In genomic region chr16:46822270-46822669, GRCh38 we compare ENCODE assay signal across 9 cellular contexts. TPM values are rescaled to one million over a fixed set of nuclear protein-coding genes. Genes with fewer than 3 reads are reported as not detected.
DNase-seq lines count a peak whose midpoint lies in the region; ATAC-seq and TF ChIP-seq lines count a peak whose summit lies in the region.
"Had no signal": no experiment of that assay in that cellular context is flagged by ENCODE, and none has a peak within 500 bp of the region (broad histone marks: within the 10 kb centered on the region; RNA-seq: fewer than 3 reads in every experiment).

No MANE protein-coding gene starts in this region.

- H3K4me1 Mint-ChIP-seq in T-cell: peaks cover 21 to 24% (median 21%) of the 10 kb centered on the region in 3 donors

- no peaks in the 10 kb centered on the region for H3K9me3 Mint-ChIP-seq in activated naive CD4-positive, alpha-beta T cell treated with anti-CD3 and anti-CD28 coated beads, Interleukin-2, amount 50 U/mL, for 72 hours
- no peaks in the 10 kb centered on the region for H3K9me3 Mint-ChIP-seq in T-cell

- TF ChIP-seq POLR2A in tibial nerve (IDR thresholded peaks at IDR 0.05): no peak

- 39 to 48% methylated on average over 3 of the region's 3 CpGs for WGBS in tibial nerve, 2 donors

- TF ChIP-seq EP300 in tibial nerve (IDR thresholded peaks at IDR 0.05): no peak

- H3K4me1 ChIP-seq in tibial nerve: no peaks in the 10 kb centered on the region

- TF ChIP-seq CTCF in AG09309 (IDR thresholded peaks at IDR 0.05; ENCODE audit: control insufficient read depth, insufficient read depth, low read depth, low read length, missing control alignments) (no peak), tibial nerve (IDR thresholded peaks at IDR 0.05) (no peak)

- DNase-seq in AG09309 (ENCODE audit: low read depth): peak; percentile 24
- DNase-seq in activated naive CD4-positive, alpha-beta T cell treated with anti-CD3 and anti-CD28 coated beads, Interleukin-2, amount 50 U/mL, for 72 hours (ENCODE audit: low spot score in 2 of 2): peak in 1 of 2 donors; percentile 47
- DNase-seq in T-cell: no peak
- no peak for DNase-seq in tibial nerve (ENCODE audit: low spot score in 2 of 2)
- DNase-seq in activated CD8-positive, alpha-beta memory T cell treated with anti-CD3 and anti-CD28 coated beads, Interleukin-2, amount 50 U/mL, for 48 hours: no peak
- DNase-seq in NCI-H1417 treated with DMSO at 0.1 percent for 48 hours (lab: John Stamatoyannopoulos, UW): no peak
- DNase-seq: SHP77 had no signal

- no peaks in the 10 kb centered on the region for H3K27me3 ChIP-seq in tibial nerve

- ATAC-seq in GM18870 (IDR thresholded peaks at IDR 0.05; ENCODE audit: unreplicated experiment): peak; percentile 83
- peak; percentile 60 for ATAC-seq in HG02943 (IDR thresholded peaks at IDR 0.05; ENCODE audit: low read depth, unreplicated experiment)
- peak; percentile 96 to 97 for ATAC-seq in activated naive CD4-positive, alpha-beta T cell treated with anti-CD3 and anti-CD28 coated beads, Interleukin-2, amount 50 U/mL, for 72 hours
- ATAC-seq in T-cell (replicated peaks in 1 of 4): no peak

- H3K27ac ChIP-seq in tibial nerve: peak overlapping the region in 1 of 4 donors; percentile 18

- POLR2A ChIA-PET in T-cell (lab: Charles Lee): interaction anchor here in 1 of 2 donors (0.6 kb wide), 1 partner anchor 20 kb away, joined by 4 read pairs; no protein-coding TSS in a partner anchor

- H3K36me3 Mint-ChIP-seq in activated naive CD4-positive, alpha-beta T cell treated with anti-CD3 and anti-CD28 coated beads, Interleukin-2, amount 50 U/mL, for 72 hours: peaks cover 0 to 8% of the 10 kb centered on the region in 2 donors
- peaks cover 4% of the 10 kb centered on the region for H3K36me3 Mint-ChIP-seq in T-cell

- no peaks in the 10 kb centered on the region for H3K36me3 ChIP-seq in tibial nerve

- no peaks in the 10 kb centered on the region for H3K27me3 Mint-ChIP-seq in T-cell

- CTCF ChIA-PET in T-cell (lab: Charles Lee): interaction anchor here in 1 of 2 donors (0.7 kb wide), 1 partner anchor 9 kb away, joined by 3 read pairs; no protein-coding TSS in a partner anchor

- H3K27ac Mint-ChIP-seq in activated naive CD4-positive, alpha-beta T cell treated with anti-CD3 and anti-CD28 coated beads, Interleukin-2, amount 50 U/mL, for 72 hours: no peak overlapping the region
- no peak overlapping the region for H3K27ac Mint-ChIP-seq in T-cell

- H3K4me3 Mint-ChIP-seq in T-cell: no peak overlapping the region

- H3K9me3 ChIP-seq in tibial nerve: no peaks in the 10 kb centered on the region

- H3K4me3 ChIP-seq in AG09309 (ENCODE audit: control insufficient read depth, low read depth, low read length) (no peak overlapping the region), tibial nerve (no peak overlapping the region)

RNA-seq across cellular contexts. Expression of gene C16orf87, which starts 8.7 kb away (rescaled TPM):
- 10 to 100 TPM; 15.8 to 15.9 TPM for total RNA-seq in activated naive CD4-positive, alpha-beta T cell treated with anti-CD3 and anti-CD28 coated beads, Interleukin-2, amount 50 U/mL, for 72 hours
- total RNA-seq in T-cell: 10 to 100 TPM in 2 of 5 donors, 1 to 10 TPM in 3; 5.2 to 15.6 (median 7.2) TPM
- 1 to 10 TPM; 4.1 to 5.9 (median 5.3) TPM for total RNA-seq in tibial nerve

Comparison
In these comparisons a context has a peak if more than half of its experiments do, and no peak if none do; other contexts are left out.
1. ATAC-seq: peak in GM18870 (single experiment), HG02943 (single experiment) and activated naive CD4-positive, alpha-beta T cell treated with anti-CD3 and anti-CD28 coated beads, Interleukin-2, amount 50 U/mL, for 72 hours (2 of 2); none in T-cell (0 of 4).